ENCODE assay signal across 8 cellular contexts in genomic region chrX:48737940-48738339, GRCh38. TPM values are rescaled to one million over a fixed set of nuclear protein-coding genes. Genes with fewer than 3 reads are reported as not detected.
DNase-seq lines count a peak whose midpoint lies in the region; ATAC-seq and TF ChIP-seq lines count a peak whose summit lies in the region.

No MANE protein-coding gene starts in this region.

- TF ChIP-seq POLR2A in Peyer's patch (IDR thresholded peaks at IDR 0.05) (no peak), esophagus squamous epithelium (IDR thresholded peaks at IDR 0.05) (no peak)

- 39 to 43% methylated on average over 3 to 7 of the region's 7 CpGs for WGBS in esophagus squamous epithelium, 2 donors
- WGBS in psoas muscle, 3 donors: 34 to 48% (median 43%) methylated on average over 7 of the region's 7 CpGs

- DNase-seq in GM12864 (ENCODE audit: low read depth) (no peak), Peyer's patch (no peak), esophagus squamous epithelium (lab: John Stamatoyannopoulos, UW) (no peak), psoas muscle (no peak), NCI-H2196 treated with DMSO at 0.1 percent for 48 hours (lab: John Stamatoyannopoulos, UW; ENCODE audit: unreplicated experiment) (no peak), GM20000 (ENCODE audit: low spot score) (no peak), UCSD-AML1 (lab: John Stamatoyannopoulos, UW; ENCODE audit: unreplicated experiment) (no peak)

- H3K4me1 ChIP-seq in Peyer's patch (no peaks in the 10 kb centered on the region), esophagus squamous epithelium (peaks cover 0 to 15% (median 0%) of the 10 kb centered on the region in 3 donors), psoas muscle (no peaks in the 10 kb centered on the region)

- intact Hi-C loops in esophagus squamous epithelium (cut with DNase I) (no loop called here), psoas muscle (cut with DNase I) (loop anchor here in 1 of 2 donors (5.0 kb wide), 1 partner anchor 59 kb away; no protein-coding TSS in a partner anchor)

- H3K36me3 ChIP-seq in Peyer's patch (no peaks in the 10 kb centered on the region), esophagus squamous epithelium (no peaks in the 10 kb centered on the region), psoas muscle (ENCODE audit: insufficient read depth in 1 of 2, low read depth in 1 of 2) (no peaks in the 10 kb centered on the region)

- H3K4me3 ChIP-seq in GM12864 (ENCODE audit: low read depth, low read length): peak overlapping the region; percentile 81
- H3K4me3 ChIP-seq in Peyer's patch: peak overlapping the region; percentile 47 to 71 (median 60)
- H3K4me3 ChIP-seq in esophagus squamous epithelium: peak overlapping the region; percentile 46 to 74 (median 57)
- peak overlapping the region; percentile 69 for H3K4me3 ChIP-seq in psoas muscle

- H3K27ac ChIP-seq in Peyer's patch: peak overlapping the region; percentile 72 to 96 (median 94)
- peak overlapping the region; percentile 89 to 95 (median 92) for H3K27ac ChIP-seq in esophagus squamous epithelium
- H3K27ac ChIP-seq in psoas muscle: peak overlapping the region; percentile 83

- ATAC-seq in psoas muscle (no peak), HG02623 (IDR thresholded peaks at IDR 0.05; ENCODE audit: unreplicated experiment) (no peak)

- TF ChIP-seq CTCF in GM12864 (IDR thresholded peaks at IDR 0.05; ENCODE audit: low read depth, low read length, missing control alignments) (no peak), Peyer's patch (IDR thresholded peaks at IDR 0.05) (no peak), esophagus squamous epithelium (IDR thresholded peaks at IDR 0.05) (no peak), psoas muscle (IDR thresholded peaks at IDR 0.05) (no peak), GM20000 (IDR thresholded peaks at IDR 0.05; ENCODE audit: extremely low read depth, missing control alignments) (no peak)

- H3K27me3 ChIP-seq in Peyer's patch: no peaks in the 10 kb centered on the region
- no peaks in the 10 kb centered on the region for H3K27me3 ChIP-seq in esophagus squamous epithelium
- H3K27me3 ChIP-seq in psoas muscle (ENCODE audit: insufficient read depth in 3 of 3, low read length in 2 of 3): no peaks in the 10 kb centered on the region

- H3K9me3 ChIP-seq in Peyer's patch (no peaks in the 10 kb centered on the region), esophagus squamous epithelium (no peaks in the 10 kb centered on the region), psoas muscle (no peaks in the 10 kb centered on the region)

RNA-seq across cellular contexts. Expression of gene GLOD5, which starts 23.6 kb away (rescaled TPM):
- total RNA-seq in Peyer's patch (10 to 100 TPM in 2 of 4 donors, not detected in 2; 15.2 to 15.3 TPM), esophagus squamous epithelium (not detected), psoas muscle (not detected)
- polyA plus RNA-seq in psoas muscle: not detected

RNA-seq across cellular contexts. Expression of gene SUV39H1, which starts 41.4 kb away (rescaled TPM):
- 1 to 10 TPM; 2.5 to 7.4 (median 4.2) TPM for total RNA-seq in Peyer's patch
- 10 to 100 TPM in 1 of 4 donors, 1 to 10 TPM in 3; 4.6 to 12.1 (median 8.2) TPM for total RNA-seq in esophagus squamous epithelium
- total RNA-seq in psoas muscle: 1 to 10 TPM; 1.9 to 3.2 (median 2.7) TPM
- polyA plus RNA-seq in psoas muscle: 1 to 10 TPM; 2.2 to 3.6 (median 2.8) TPM

RNA-seq across cellular contexts. Expression of gene GATA1, which starts 48.5 kb away (rescaled TPM):
- total RNA-seq in Peyer's patch (not detected), esophagus squamous epithelium (not detected), psoas muscle (under 1 TPM in 1 of 4 donors, not detected in 3; 0.17 TPM)
- under 1 TPM in 2 of 3 donors, not detected in 1; 0.03 to 0.04 TPM for polyA plus RNA-seq in psoas muscle

RNA-seq across cellular contexts. Expression of gene WAS, which starts 54.3 kb away (rescaled TPM):
- total RNA-seq in Peyer's patch: 10 to 100 TPM in 1 of 4 donors, 1 to 10 TPM in 3; 3.5 to 45.4 (median 7.6) TPM
- total RNA-seq in esophagus squamous epithelium: 1 to 10 TPM; 1.2 to 7.1 (median 3.7) TPM
- 1 to 10 TPM in 2 of 4 donors, under 1 TPM in 2; 0.85 to 2.9 (median 1.4) TPM for total RNA-seq in psoas muscle
- under 1 TPM; 0.45 to 0.66 (median 0.47) TPM for polyA plus RNA-seq in psoas muscle
